In genomic region chr14:73567365-73567764, GRCh38 we compare ENCODE assay signal across 12 cellular contexts. TPM values are rescaled to one million over a fixed set of nuclear protein-coding genes. Genes with fewer than 3 reads are reported as not detected.
DNase-seq lines count a peak whose midpoint lies in the region; ATAC-seq lines count a peak whose summit lies in the region.
"Had no signal": no experiment of that assay in that cellular context is flagged by ENCODE, and none has a peak within 500 bp of the region (broad histone marks: within the 10 kb centered on the region; RNA-seq: fewer than 3 reads in every experiment).

No MANE protein-coding gene starts in this region.

- intact Hi-C loops in activated T-helper 2 cell treated with anti-CD3 and anti-CD28 coated beads, Interferon-gamma antibody, Interleukin-2, Interleukin-4, amounts not matched to agents 10 μg/mL and 5 μg/mL and 100 μg/mL, durations not matched to agents 14 hours and 24 hours and 36 hours (cut with micrococcal nuclease) = loop anchor here (5.0 to 10.0 kb wide), 2 partner anchors 47 to 75 kb away; partner anchors contain the start of genes ACOT6 and RIOX1

- H3K4me1 Mint-ChIP-seq in activated T-helper 2 cell treated with anti-CD3 and anti-CD28 coated beads, Interferon-gamma antibody, Interleukin-2, Interleukin-4, amounts not matched to agents 10 μg/mL and 5 μg/mL and 100 μg/mL, durations not matched to agents 14 hours and 24 hours and 36 hours (ENCODE audit: low read depth) = peaks cover 36% of the 10 kb centered on the region
- H3K4me1 Mint-ChIP-seq in immature natural killer cell = peaks cover 44 to 48% of the 10 kb centered on the region in 2 donors
- H3K4me1 Mint-ChIP-seq in stimulated activated memory B cell treated with anti-CD40 and anti-IgM and Interleukin-4, amounts not matched to agents 10 μg/mL and 1 μg/mL and 100 μg/mL, for 72 hours = peaks cover 50% of the 10 kb centered on the region

- ATAC-seq in stimulated activated memory B cell treated with anti-CD40 and anti-IgM and Interleukin-4, amounts not matched to agents 10 μg/mL and 1 μg/mL and 100 μg/mL, for 72 hours = no peak

- H3K9me3 Mint-ChIP-seq in activated T-helper 2 cell treated with anti-CD3 and anti-CD28 coated beads, Interferon-gamma antibody, Interleukin-2, Interleukin-4, amounts not matched to agents 10 μg/mL and 5 μg/mL and 100 μg/mL, durations not matched to agents 14 hours and 24 hours and 36 hours = peaks cover 5% of the 10 kb centered on the region
- no peaks in the 10 kb centered on the region for H3K9me3 Mint-ChIP-seq in immature natural killer cell
- H3K9me3 Mint-ChIP-seq in stimulated activated memory B cell treated with anti-CD40 and anti-IgM and Interleukin-4, amounts not matched to agents 10 μg/mL and 1 μg/mL and 100 μg/mL, for 72 hours = peaks cover 4% of the 10 kb centered on the region

- peak; percentile 6 for DNase-seq in activated CD4-positive, alpha-beta T cell treated with anti-CD3 and anti-CD28 coated beads for 48 hours
- DNase-seq in activated CD4-positive, alpha-beta T cell treated with anti-CD3 and anti-CD28 coated beads, Interleukin-2, amount 50 U/mL, for 4 hours = no peak
- DNase-seq in activated T-helper 2 cell treated with anti-CD3 and anti-CD28 coated beads, Interferon-gamma antibody, Interleukin-2, Interleukin-4, amounts not matched to agents 10 μg/mL and 5 μg/mL and 100 μg/mL, durations not matched to agents 14 hours and 24 hours and 36 hours (ENCODE audit: low spot score) = no peak
- DNase-seq in immature natural killer cell (no peak), NCI-H69 (lab: John Stamatoyannopoulos, UW) (no peak), NOMO-1 treated with dmso at 0.1 percent for 144 hours (lab: John Stamatoyannopoulos, UW; ENCODE audit: unreplicated experiment) (no peak), NCI-H446 (lab: John Stamatoyannopoulos, UW) (no peak)
- DNase-seq: NCI-H2081 treated with DMSO at 0.1 percent for 48 hours had no signal

- no peak overlapping the region for H3K27ac Mint-ChIP-seq in activated T-helper 2 cell treated with anti-CD3 and anti-CD28 coated beads, Interferon-gamma antibody, Interleukin-2, Interleukin-4, amounts not matched to agents 10 μg/mL and 5 μg/mL and 100 μg/mL, durations not matched to agents 14 hours and 24 hours and 36 hours
- H3K27ac Mint-ChIP-seq in immature natural killer cell = peak overlapping the region in 5 of 6 donors; percentile 90 to 99 (median 94)
- no peak overlapping the region for H3K27ac Mint-ChIP-seq in stimulated activated memory B cell treated with anti-CD40 and anti-IgM and Interleukin-4, amounts not matched to agents 10 μg/mL and 1 μg/mL and 100 μg/mL, for 72 hours

- H3K36me3 Mint-ChIP-seq in activated T-helper 2 cell treated with anti-CD3 and anti-CD28 coated beads, Interferon-gamma antibody, Interleukin-2, Interleukin-4, amounts not matched to agents 10 μg/mL and 5 μg/mL and 100 μg/mL, durations not matched to agents 14 hours and 24 hours and 36 hours (ENCODE audit: low read depth) = peaks cover 40% of the 10 kb centered on the region
- peaks cover 0 to 11% (median 9%) of the 10 kb centered on the region in 3 donors for H3K36me3 Mint-ChIP-seq in immature natural killer cell
- peaks cover 24% of the 10 kb centered on the region for H3K36me3 Mint-ChIP-seq in stimulated activated memory B cell treated with anti-CD40 and anti-IgM and Interleukin-4, amounts not matched to agents 10 μg/mL and 1 μg/mL and 100 μg/mL, for 72 hours

- peak overlapping the region; percentile 90 for H3K4me3 Mint-ChIP-seq in activated T-helper 2 cell treated with anti-CD3 and anti-CD28 coated beads, Interferon-gamma antibody, Interleukin-2, Interleukin-4, amounts not matched to agents 10 μg/mL and 5 μg/mL and 100 μg/mL, durations not matched to agents 14 hours and 24 hours and 36 hours (ENCODE audit: low read depth)
- peak overlapping the region; percentile 62 to 98 (median 91) for H3K4me3 Mint-ChIP-seq in immature natural killer cell
- peak overlapping the region; percentile 87 for H3K4me3 Mint-ChIP-seq in stimulated activated memory B cell treated with anti-CD40 and anti-IgM and Interleukin-4, amounts not matched to agents 10 μg/mL and 1 μg/mL and 100 μg/mL, for 72 hours

- no peaks in the 10 kb centered on the region for H3K27me3 Mint-ChIP-seq in activated T-helper 2 cell treated with anti-CD3 and anti-CD28 coated beads, Interferon-gamma antibody, Interleukin-2, Interleukin-4, amounts not matched to agents 10 μg/mL and 5 μg/mL and 100 μg/mL, durations not matched to agents 14 hours and 24 hours and 36 hours (ENCODE audit: low read depth)
- H3K27me3 Mint-ChIP-seq in immature natural killer cell (ENCODE audit: low read depth in 3 of 3) = peaks cover 3 to 11% (median 4%) of the 10 kb centered on the region in 3 donors
- no peaks in the 10 kb centered on the region for H3K27me3 Mint-ChIP-seq in stimulated activated memory B cell treated with anti-CD40 and anti-IgM and Interleukin-4, amounts not matched to agents 10 μg/mL and 1 μg/mL and 100 μg/mL, for 72 hours

RNA-seq across cellular contexts. Expression of gene ACOT2, which starts 1.6 kb away (rescaled TPM):
- total RNA-seq in activated T-helper 2 cell treated with anti-CD3 and anti-CD28 coated beads, Interferon-gamma antibody, Interleukin-2, Interleukin-4, amounts not matched to agents 10 μg/mL and 5 μg/mL and 100 μg/mL, durations not matched to agents 14 hours and 24 hours and 36 hours = 10.1 and 12.3 TPM in 2 replicates
- 10 to 100 TPM; 31.1 to 59.1 (median 39.4) TPM for polyA plus RNA-seq in immature natural killer cell

RNA-seq across cellular contexts. Expression of gene HEATR4, which starts 8.6 kb away (rescaled TPM):
- total RNA-seq in activated T-helper 2 cell treated with anti-CD3 and anti-CD28 coated beads, Interferon-gamma antibody, Interleukin-2, Interleukin-4, amounts not matched to agents 10 μg/mL and 5 μg/mL and 100 μg/mL, durations not matched to agents 14 hours and 24 hours and 36 hours = not detected in 2 replicates
- polyA plus RNA-seq in immature natural killer cell = under 1 TPM in 1 of 3 donors, not detected in 2; 0.37 TPM
- total RNA-seq: kidney epithelial cell, RPMI7951, vagina had no signal

RNA-seq across cellular contexts. Expression of gene ACOT4, which starts 24.3 kb away (rescaled TPM):
- total RNA-seq in activated T-helper 2 cell treated with anti-CD3 and anti-CD28 coated beads, Interferon-gamma antibody, Interleukin-2, Interleukin-4, amounts not matched to agents 10 μg/mL and 5 μg/mL and 100 μg/mL, durations not matched to agents 14 hours and 24 hours and 36 hours = 0.57 and 1.4 TPM in 2 replicates
- 10 to 100 TPM in 1 of 3 donors, 1 to 10 TPM in 2; 9.4 to 20.3 (median 9.8) TPM for polyA plus RNA-seq in immature natural killer cell

RNA-seq across cellular contexts. Expression of gene ACOT1, which starts 30.4 kb away (rescaled TPM):
- 1.9 and 2.7 TPM in 2 replicates for total RNA-seq in activated T-helper 2 cell treated with anti-CD3 and anti-CD28 coated beads, Interferon-gamma antibody, Interleukin-2, Interleukin-4, amounts not matched to agents 10 μg/mL and 5 μg/mL and 100 μg/mL, durations not matched to agents 14 hours and 24 hours and 36 hours
- 10 to 100 TPM in 1 of 3 donors, 1 to 10 TPM in 2; 3.0 to 12.9 (median 3.5) TPM for polyA plus RNA-seq in immature natural killer cell

RNA-seq across cellular contexts. Expression of gene ACOT6, which starts 45.0 kb away (rescaled TPM):
- total RNA-seq in activated T-helper 2 cell treated with anti-CD3 and anti-CD28 coated beads, Interferon-gamma antibody, Interleukin-2, Interleukin-4, amounts not matched to agents 10 μg/mL and 5 μg/mL and 100 μg/mL, durations not matched to agents 14 hours and 24 hours and 36 hours = not detected in 2 replicates
- polyA plus RNA-seq in immature natural killer cell = under 1 TPM in 1 of 3 donors, not detected in 2; 0.19 TPM
- total RNA-seq: kidney epithelial cell, RPMI7951, vagina had no signal

Comparison
In these comparisons a context has a peak if more than half of its experiments do, and no peak if none do; other contexts are left out.
1. H3K27ac Mint-ChIP-seq: peak in immature natural killer cell (5 of 6); none in activated T-helper 2 cell treated with anti-CD3 and anti-CD28 coated beads, Interferon-gamma antibody, Interleukin-2, Interleukin-4, amounts not matched to agents 10 μg/mL and 5 μg/mL and 100 μg/mL, durations not matched to agents 14 hours and 24 hours and 36 hours (single experiment) and stimulated activated memory B cell treated with anti-CD40 and anti-IgM and Interleukin-4, amounts not matched to agents 10 μg/mL and 1 μg/mL and 100 μg/mL, for 72 hours (single experiment).
2. Peak in every context shown above with its lines, with median percentiles within 50 percentile points of each other: H3K4me3 Mint-ChIP-seq.